9 cellular contexts compared by ENCODE assay signal in the genomic region with DNA sequence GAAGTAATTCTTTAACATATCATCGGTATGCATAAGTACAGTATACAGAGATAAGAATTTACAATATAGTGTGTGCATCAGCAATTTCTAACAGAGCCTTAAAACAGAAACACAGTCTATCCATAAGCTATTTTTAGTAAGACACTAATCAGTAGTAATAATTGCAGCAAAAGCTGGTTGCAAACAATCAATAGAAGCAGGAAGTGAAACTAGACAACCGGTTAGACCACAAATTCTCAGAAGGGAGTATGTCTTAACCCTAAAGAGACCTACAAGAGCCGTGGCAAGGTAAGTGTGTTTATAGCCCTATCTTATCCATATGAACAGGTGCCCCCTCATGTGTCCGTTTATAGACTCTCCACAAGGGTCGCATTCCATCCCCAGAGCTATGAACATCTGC. TPM values are rescaled to one million over a fixed set of nuclear protein-coding genes. Genes with fewer than 3 reads are reported as not detected.
"Had no signal": no experiment of that assay in that cellular context is flagged by ENCODE, and none has a peak within 500 bp of the region (broad histone marks: within the 10 kb centered on the region; RNA-seq: fewer than 3 reads in every experiment).

No MANE protein-coding gene starts in this region.

RNA-seq across cellular contexts. Expression of a gene that starts 15.6 kb away (rescaled TPM):
- total RNA-seq: dermis microvascular lymphatic vessel endothelial cell, endodermal cell, endothelial cell of umbilical vein, foreskin keratinocyte, myocyte, natural killer cell, osteocyte, pulmonary artery endothelial cell had no signal
- polyA plus RNA-seq: endothelial cell of umbilical vein, foreskin keratinocyte, immature natural killer cell had no signal
